In genomic region chr9:94086468-94086867, GRCh38 we compare ENCODE assay signal across 13 cellular contexts. TPM values are rescaled to one million over a fixed set of nuclear protein-coding genes. Genes with fewer than 3 reads are reported as not detected.
DNase-seq lines count a peak whose midpoint lies in the region; ATAC-seq and TF ChIP-seq lines count a peak whose summit lies in the region.
"Had no signal": no experiment of that assay in that cellular context is flagged by ENCODE, and none has a peak within 500 bp of the region (broad histone marks: within the 10 kb centered on the region; RNA-seq: fewer than 3 reads in every experiment).

No MANE protein-coding gene starts in this region.

- peak; percentile 68 to 69; a peak in 3 of 4 replicates for TF ChIP-seq EP300 in SK-N-SH (IDR thresholded peaks at IDR 0.05; ENCODE audit: borderline replicate concordance in 1 of 2, low read depth in 1 of 2, low read length in 1 of 2)

- BruUV-seq in OCI-LY7 (replicated peaks; lab: Mats Ljungman, UMichigan), result no TSS peak

- H3K27ac ChIP-seq in heart left ventricle (peak overlapping the region in 1 of 12 donors; percentile 17), right atrium auricular region (no peak overlapping the region), SK-N-SH (ENCODE audit: low read depth in 2 of 2, low read length in 1 of 2) (peak overlapping the region; percentile 71 to 75), OCI-LY7 (ENCODE audit: low read depth, low read length, poor library complexity, severe bottlenecking) (no peak overlapping the region)
- H3K27ac ChIP-seq: BLaER1 had no signal

- H3K27ac Mint-ChIP-seq in activated T-helper 2 cell treated with anti-CD3 and anti-CD28 coated beads, Interferon-gamma antibody, Interleukin-2, Interleukin-4, amounts not matched to agents 10 μg/mL and 5 μg/mL and 100 μg/mL, durations not matched to agents 14 hours and 24 hours and 36 hours, result no peak overlapping the region
- H3K27ac Mint-ChIP-seq: activated naive CD8-positive, alpha-beta T cell treated with anti-CD3 and anti-CD28 coated beads, Interleukin-2, amount 10 ng/mL, durations not matched to agents 7 days and 5 days; stimulated activated naive CD8-positive, alpha-beta T cell treated with anti-CD3 and anti-CD28 coated beads, Interleukin-15, Interleukin-2, amounts not matched to agents 100 ng/mL and 50 ng/mL, for 24 hours; T-helper 2 cell treated with Interferon-gamma antibody and Interleukin-4, amounts not matched to agents 5 μg/mL and 100 μg/mL, for 36 hours had no signal

- H3K4me3 ChIP-seq in heart left ventricle (no peak overlapping the region), right atrium auricular region (no peak overlapping the region), SK-N-SH (ENCODE audit: low read depth in 2 of 2, low read length in 1 of 2) (no peak overlapping the region), OCI-LY7 (ENCODE audit: low read depth, low read length, poor library complexity, severe bottlenecking) (no peak overlapping the region)
- H3K4me3 ChIP-seq: BLaER1 had no signal

- H3K9me3 Mint-ChIP-seq in activated T-helper 2 cell treated with anti-CD3 and anti-CD28 coated beads, Interferon-gamma antibody, Interleukin-2, Interleukin-4, amounts not matched to agents 10 μg/mL and 5 μg/mL and 100 μg/mL, durations not matched to agents 14 hours and 24 hours and 36 hours, result no peaks in the 10 kb centered on the region
- H3K9me3 Mint-ChIP-seq: activated naive CD8-positive, alpha-beta T cell treated with anti-CD3 and anti-CD28 coated beads, Interleukin-2, amount 10 ng/mL, durations not matched to agents 7 days and 5 days; stimulated activated naive CD8-positive, alpha-beta T cell treated with anti-CD3 and anti-CD28 coated beads, Interleukin-15, Interleukin-2, amounts not matched to agents 100 ng/mL and 50 ng/mL, for 24 hours; T-helper 2 cell treated with Interferon-gamma antibody and Interleukin-4, amounts not matched to agents 5 μg/mL and 100 μg/mL, for 36 hours had no signal

- TF ChIP-seq CTCF in heart left ventricle (IDR thresholded peaks at IDR 0.05) (no peak), right atrium auricular region (IDR thresholded peaks at IDR 0.05) (no peak), SK-N-SH (IDR thresholded peaks at IDR 0.05) (no peak), OCI-LY7 (conservative IDR thresholded peaks at IDR 0.05; ENCODE audit: low read length) (no peak)

- ATAC-seq in heart left ventricle, result peak; percentile 56 to 78 (median 70)

- peak overlapping the region; percentile 25; the same call in 1 of the 2 replicates for H3K4me2 ChIP-seq in SK-N-SH
- no peak overlapping the region for H3K4me2 ChIP-seq in OCI-LY7 (ENCODE audit: low read length)
- H3K4me2 ChIP-seq: BLaER1 had no signal

- H3K4me3 Mint-ChIP-seq in activated T-helper 2 cell treated with anti-CD3 and anti-CD28 coated beads, Interferon-gamma antibody, Interleukin-2, Interleukin-4, amounts not matched to agents 10 μg/mL and 5 μg/mL and 100 μg/mL, durations not matched to agents 14 hours and 24 hours and 36 hours (ENCODE audit: low read depth), result no peak overlapping the region
- H3K4me3 Mint-ChIP-seq: activated naive CD8-positive, alpha-beta T cell treated with anti-CD3 and anti-CD28 coated beads, Interleukin-2, amount 10 ng/mL, durations not matched to agents 7 days and 5 days; stimulated activated naive CD8-positive, alpha-beta T cell treated with anti-CD3 and anti-CD28 coated beads, Interleukin-15, Interleukin-2, amounts not matched to agents 100 ng/mL and 50 ng/mL, for 24 hours; T-helper 2 cell treated with Interferon-gamma antibody and Interleukin-4, amounts not matched to agents 5 μg/mL and 100 μg/mL, for 36 hours had no signal

- no peak for TF ChIP-seq POLR2A in heart left ventricle (IDR thresholded peaks at IDR 0.05)

- H3K36me3 ChIP-seq in heart left ventricle, result peaks cover 0 to 18% (median 0%) of the 10 kb centered on the region in 9 donors
- H3K36me3 ChIP-seq in right atrium auricular region, result no peaks in the 10 kb centered on the region
- H3K36me3 ChIP-seq in SK-N-SH (replicated peaks in 1 of 2; ENCODE audit: control insufficient read depth in 1 of 2, insufficient read depth in 2 of 2, low read length in 1 of 2), result no peaks in the 10 kb centered on the region
- H3K36me3 ChIP-seq in OCI-LY7 (ENCODE audit: insufficient read depth, low read length), result no peaks in the 10 kb centered on the region

- peak; percentile 13; the same call in 1 of the 2 replicates for TF ChIP-seq RAD21 in SK-N-SH (IDR thresholded peaks at IDR 0.05; ENCODE audit: low read length)

- H3K4me1 ChIP-seq in heart left ventricle (peaks cover 0 to 44% (median 31%) of the 10 kb centered on the region in 12 donors), right atrium auricular region (peaks cover 0 to 31% of the 10 kb centered on the region in 2 donors), SK-N-SH (ENCODE audit: control insufficient read depth in 1 of 2, insufficient read depth in 2 of 2, low read depth in 1 of 2, low read length in 1 of 2) (peaks cover 19 to 21% of the 10 kb centered on the region in 2 experiments; a peak in 3 of 4 replicates), OCI-LY7 (ENCODE audit: insufficient read depth, low read length, poor library complexity, severe bottlenecking) (no peaks in the 10 kb centered on the region)
- H3K4me1 ChIP-seq: BLaER1 had no signal

- H4K20me1 ChIP-seq in SK-N-SH (ENCODE audit: insufficient read depth) (no peaks in the 10 kb centered on the region), OCI-LY7 (ENCODE audit: insufficient read depth, low read length) (no peaks in the 10 kb centered on the region)
- H4K20me1 ChIP-seq: BLaER1 had no signal

- H3K36me3 Mint-ChIP-seq in activated T-helper 2 cell treated with anti-CD3 and anti-CD28 coated beads, Interferon-gamma antibody, Interleukin-2, Interleukin-4, amounts not matched to agents 10 μg/mL and 5 μg/mL and 100 μg/mL, durations not matched to agents 14 hours and 24 hours and 36 hours (ENCODE audit: low read depth), result no peaks in the 10 kb centered on the region

- H3K79me2 ChIP-seq in SK-N-SH (ENCODE audit: insufficient read depth) (no peaks in the 10 kb centered on the region), OCI-LY7 (ENCODE audit: insufficient read depth, low read depth, low read length) (no peaks in the 10 kb centered on the region)

- POLR2A ChIA-PET in SK-N-SH (lab: Yijun Ruan, JAX) (no interaction called here), OCI-LY7 (lab: Charles Lee) (no interaction called here)

- H2AFZ ChIP-seq in SK-N-SH (ENCODE audit: low read depth), result no peak overlapping the region
- no peak overlapping the region for H2AFZ ChIP-seq in OCI-LY7 (ENCODE audit: low read length)

- DNase-seq in heart left ventricle (no peak), right atrium auricular region (ENCODE audit: low spot score) (no peak), SK-N-SH (peak; percentile 59), fibroblast of peridontal ligament (ENCODE audit: extremely low read depth) (peak; percentile 52), NCI-H524 (lab: John Stamatoyannopoulos, UW) (no peak), OCI-LY7 (ENCODE audit: low spot score) (no peak)
- DNase-seq in activated T-helper 2 cell treated with anti-CD3 and anti-CD28 coated beads, Interferon-gamma antibody, Interleukin-2, Interleukin-4, amounts not matched to agents 10 μg/mL and 5 μg/mL and 100 μg/mL, durations not matched to agents 14 hours and 24 hours and 36 hours (ENCODE audit: low spot score), result no peak
- no peak for DNase-seq in stimulated activated CD4-positive, alpha-beta T cell treated with anti-CD3 and anti-CD28 coated beads, Interleukin-4, amount 100 ng/mL, for 4 hours
- DNase-seq: activated naive CD8-positive, alpha-beta T cell treated with anti-CD3 and anti-CD28 coated beads, Interleukin-2, amount 10 ng/mL, durations not matched to agents 7 days and 5 days; kidney had no signal

- H3K9ac ChIP-seq in SK-N-SH, result no peak overlapping the region; the same call in 1 of the 2 replicates
- H3K9ac ChIP-seq: BLaER1 had no signal

- CTCF ChIA-PET in SK-N-SH (lab: Yijun Ruan, JAX), result interaction anchor here (0.9 to 2.2 kb wide), 6 partner anchors 11 to 405 kb away, joined by 3 to 6 read pairs (median 4); no protein-coding TSS in a partner anchor
- CTCF ChIA-PET in OCI-LY7 (lab: Charles Lee; ENCODE audit: unreplicated experiment), result no interaction called here

- no peaks in the 10 kb centered on the region for H3K27me3 Mint-ChIP-seq in activated T-helper 2 cell treated with anti-CD3 and anti-CD28 coated beads, Interferon-gamma antibody, Interleukin-2, Interleukin-4, amounts not matched to agents 10 μg/mL and 5 μg/mL and 100 μg/mL, durations not matched to agents 14 hours and 24 hours and 36 hours (ENCODE audit: low read depth)
- H3K27me3 Mint-ChIP-seq: activated naive CD8-positive, alpha-beta T cell treated with anti-CD3 and anti-CD28 coated beads, Interleukin-2, amount 10 ng/mL, durations not matched to agents 7 days and 5 days; stimulated activated naive CD8-positive, alpha-beta T cell treated with anti-CD3 and anti-CD28 coated beads, Interleukin-15, Interleukin-2, amounts not matched to agents 100 ng/mL and 50 ng/mL, for 24 hours had no signal

- intact Hi-C loops in heart left ventricle (cut with DNase I) (loop anchor here in 2 of 10 donors (10.0 kb wide), 2 partner anchors 48 to 58 kb away; no protein-coding TSS in a partner anchor), OCI-LY7 (cut with micrococcal nuclease; ENCODE audit: unreplicated experiment) (no loop called here)
- intact Hi-C loops in activated T-helper 2 cell treated with anti-CD3 and anti-CD28 coated beads, Interferon-gamma antibody, Interleukin-2, Interleukin-4, amounts not matched to agents 10 μg/mL and 5 μg/mL and 100 μg/mL, durations not matched to agents 14 hours and 24 hours and 36 hours (cut with micrococcal nuclease), result no loop called here

- peaks cover 31% of the 10 kb centered on the region for H3F3A ChIP-seq in SK-N-SH (replicated peaks; ENCODE audit: insufficient read depth)

- H3K27me3 ChIP-seq in heart left ventricle (no peaks in the 10 kb centered on the region), right atrium auricular region (no peaks in the 10 kb centered on the region), SK-N-SH (ENCODE audit: insufficient read depth) (no peaks in the 10 kb centered on the region)
- H3K27me3 ChIP-seq: BLaER1 had no signal

- H3K9me3 ChIP-seq in heart left ventricle (no peaks in the 10 kb centered on the region), right atrium auricular region (no peaks in the 10 kb centered on the region), SK-N-SH (no peaks in the 10 kb centered on the region), OCI-LY7 (ENCODE audit: low read length) (no peaks in the 10 kb centered on the region)
- H3K9me3 ChIP-seq: BLaER1 had no signal

- 6 to 19% (median 14%) methylated on average over 2 of the region's 2 CpGs for WGBS in heart left ventricle, 4 donors
- WGBS in SK-N-SH (ENCODE audit: low lambda C conversion rate), result 7% methylated on average over 2 of the region's 2 CpGs

- H3K9me2 ChIP-seq in SK-N-SH (no peaks in the 10 kb centered on the region), OCI-LY7 (ENCODE audit: insufficient read depth, low read length) (no peaks in the 10 kb centered on the region)

- peaks cover 16% of the 10 kb centered on the region for H3K4me1 Mint-ChIP-seq in activated T-helper 2 cell treated with anti-CD3 and anti-CD28 coated beads, Interferon-gamma antibody, Interleukin-2, Interleukin-4, amounts not matched to agents 10 μg/mL and 5 μg/mL and 100 μg/mL, durations not matched to agents 14 hours and 24 hours and 36 hours (ENCODE audit: low read depth)

RNA-seq across cellular contexts. Expression of gene PTPDC1, which starts 2.2 kb away (rescaled TPM):
- total RNA-seq in heart left ventricle, result 10 to 100 TPM in 3 of 9 donors, 1 to 10 TPM in 6; 6.4 to 12.3 (median 9.5) TPM
- 1 to 10 TPM; 6.0 to 7.9 TPM for polyA plus RNA-seq in heart left ventricle
- total RNA-seq in right atrium auricular region, result 10 to 100 TPM in 1 of 2 donors, 1 to 10 TPM in 1; 9.6 to 10.2 TPM
- 3.7 and 4.9 TPM in 2 replicates for polyA plus RNA-seq in SK-N-SH (2012; rRNA removed)
- polyA plus RNA-seq in SK-N-SH (2012; cell fraction: cytosol; rRNA removed), result 3.2 TPM in 2 replicates
- polyA plus RNA-seq in SK-N-SH (2012; cell fraction: nucleus; rRNA removed), result 10.1 and 13.7 TPM in 2 replicates
- total RNA-seq in activated T-helper 2 cell treated with anti-CD3 and anti-CD28 coated beads, Interferon-gamma antibody, Interleukin-2, Interleukin-4, amounts not matched to agents 10 μg/mL and 5 μg/mL and 100 μg/mL, durations not matched to agents 14 hours and 24 hours and 36 hours, result 7.1 and 7.2 TPM in 2 replicates
- total RNA-seq in OCI-LY7 (2014; rRNA removed; shearing (Covaris generic)), result 2.9 and 3.6 TPM in 2 replicates
- total RNA-seq in OCI-LY7 (2022), result 5.0 and 7.0 TPM in 2 replicates

Comparison
In these comparisons a context has a peak if more than half of its experiments do, and no peak if none do; other contexts are left out.
1. DNase-seq: peak in SK-N-SH (single experiment) and fibroblast of peridontal ligament (single experiment); none in heart left ventricle (0 of 5), right atrium auricular region (single experiment), NCI-H524 (0 of 2), activated T-helper 2 cell treated with anti-CD3 and anti-CD28 coated beads, Interferon-gamma antibody, Interleukin-2, Interleukin-4, amounts not matched to agents 10 μg/mL and 5 μg/mL and 100 μg/mL, durations not matched to agents 14 hours and 24 hours and 36 hours (single experiment), stimulated activated CD4-positive, alpha-beta T cell treated with anti-CD3 and anti-CD28 coated beads, Interleukin-4, amount 100 ng/mL, for 4 hours (0 of 2) and OCI-LY7 (single experiment).
2. H3K27ac ChIP-seq: peak in SK-N-SH (2 of 2); none in right atrium auricular region (0 of 2) and OCI-LY7 (single experiment).